ENCODE assay signal across 21 cellular contexts in the genomic region with DNA sequence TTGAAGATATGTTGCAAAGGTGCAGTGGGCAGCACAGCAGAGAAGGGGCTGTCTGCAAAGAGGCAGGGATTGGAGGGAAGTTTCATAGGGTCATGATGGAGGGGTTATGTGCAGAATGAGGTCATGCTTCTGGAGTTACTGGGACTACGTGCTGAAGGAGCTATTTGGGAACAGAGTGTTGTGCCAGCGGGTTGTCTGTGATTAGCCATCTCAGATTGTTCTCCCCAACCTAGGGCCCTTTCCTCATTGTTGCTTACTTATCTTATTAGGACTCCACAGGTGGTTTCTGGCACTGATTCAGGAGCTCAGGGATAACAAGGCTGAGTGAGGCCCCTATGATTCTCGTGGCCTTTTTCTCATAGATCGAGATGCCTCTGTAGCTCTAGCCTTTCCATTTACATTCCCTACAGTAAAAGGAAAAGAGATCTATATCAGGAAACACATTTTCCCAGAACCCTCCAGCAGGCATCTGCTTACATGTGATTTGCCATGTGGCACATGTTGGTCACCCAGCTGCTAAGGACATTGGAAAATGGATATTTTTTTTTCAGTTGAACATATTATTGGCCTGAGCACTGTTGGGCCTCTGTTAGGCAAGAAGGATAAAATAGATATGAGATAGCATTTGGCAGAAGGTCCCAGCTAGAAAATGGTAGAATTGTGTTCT.
"Had no signal": no experiment of that assay in that cellular context is flagged by ENCODE, and none has a peak within 500 bp of the region (broad histone marks: within the 10 kb centered on the region; RNA-seq: fewer than 3 reads in every experiment).

No MANE protein-coding gene starts in this region.

- H3K9me3 ChIP-seq: lower lobe of right lung, thyroid gland had no signal

- H3K9ac ChIP-seq: parathyroid adenoma had no signal

- ATAC-seq: activated CD8-positive, alpha-beta T cell treated with anti-CD3 and anti-CD28 coated beads for 36 hours; activated T-helper 17 cell treated with anti-CD3 and anti-CD28 coated beads, Interleukin-2, amount 50 U/mL, for 72 hours; left cardiac atrium; lower lobe of right lung; natural killer cell treated with Interleukin-12 subunit alpha and Interleukin-12 subunit beta and Interleukin-15 and Interleukin-18, amount 100 ng/mL, for 72 hours; sciatic nerve had no signal

- H3K27ac ChIP-seq: cardiac muscle cell, epithelial cell of prostate, hepatocyte, lower lobe of right lung, parathyroid adenoma, thyroid gland had no signal

- H3K4me3 ChIP-seq: cardiac muscle cell, hepatocyte, lower lobe of right lung, smooth muscle cell, thyroid gland had no signal

- DNase-seq: activated CD4-positive, alpha-beta T cell treated with anti-CD3 and anti-CD28 coated beads, Interleukin-2, amount 10 ng/mL, durations not matched to agents 24 days and 14 days; activated CD8-positive, alpha-beta T cell treated with anti-CD3 and anti-CD28 coated beads for 36 hours; activated naive CD4-positive, alpha-beta T cell; activated naive CD8-positive, alpha-beta T cell treated with anti-CD3 and anti-CD28 coated beads, Interleukin-2, amount 10 ng/mL, durations not matched to agents 7 days and 5 days; activated T-cell treated with anti-CD3 and anti-CD28 coated beads, Interleukin-2, amount 50 U/mL, for 1 hour; amygdala; foreskin fibroblast; left cardiac atrium; lower lobe of right lung; stimulated activated CD8-positive, alpha-beta memory T cell treated with anti-CD3 and anti-CD28 coated beads, Interleukin-4, amount 100 ng/mL, for 48 hours; stimulated activated naive CD4-positive, alpha-beta T cell treated with Interleukin-2 at 50 U/mL for 16 hours; T1000; thyroid gland had no signal

- H3K4me2 ChIP-seq: hepatocyte, smooth muscle cell had no signal

- H2AFZ ChIP-seq: hepatocyte, parathyroid adenoma had no signal

- H3K27me3 ChIP-seq: cardiac muscle cell, hepatocyte, thyroid gland had no signal

- H3K4me1 ChIP-seq: lower lobe of right lung, thyroid gland had no signal

- H3K36me3 ChIP-seq: cardiac muscle cell, lower lobe of right lung, thyroid gland had no signal
